Comparison of ENCODE assay signal across 1 cellular context in the genomic region with DNA sequence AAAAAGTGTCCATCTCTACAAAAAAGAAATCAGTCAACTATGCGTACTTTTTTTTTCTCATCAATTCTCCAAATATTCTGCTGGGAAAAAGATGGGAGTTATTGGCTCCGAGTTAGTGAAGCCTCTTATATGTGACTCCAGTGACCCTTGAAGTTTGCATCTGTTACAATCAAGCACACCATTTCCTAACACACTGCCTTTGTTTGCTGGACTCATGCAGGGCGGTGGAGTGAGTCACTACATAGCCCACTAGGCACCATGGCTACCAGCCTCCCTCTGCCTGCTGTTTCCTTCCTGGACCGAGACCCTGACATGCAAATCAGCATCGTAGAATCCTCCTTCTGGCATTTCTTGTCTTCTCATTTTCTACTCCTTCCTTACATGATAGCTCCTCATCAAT.
TF ChIP-seq lines count a peak whose summit lies in the region.

No MANE protein-coding gene starts in this region.

TF ChIP-seq in GM23338, 12 proteins besides CTCF, POLR2A, EP300 and RAD21 (continued from another document):
- no peak for TF ChIP-seq STAT1 (IDR thresholded peaks at IDR 0.05; ENCODE audit: unreplicated experiment)
- no peak for TF ChIP-seq POLR2AphosphoS5 (IDR thresholded peaks at IDR 0.05; ENCODE audit: low read depth)
- no peak for TF ChIP-seq ZNF114 (CRISPR knock-in tag; IDR thresholded peaks at IDR 0.05)
- no peak for TF ChIP-seq EZH2 (IDR thresholded peaks at IDR 0.05; ENCODE audit: low read depth, unreplicated experiment)
- TF ChIP-seq JUNB (IDR thresholded peaks at IDR 0.05; ENCODE audit: unreplicated experiment): no peak
- no peak for TF ChIP-seq ZNF331 (CRISPR knock-in tag; IDR thresholded peaks at IDR 0.05; ENCODE audit: low read depth)
- TF ChIP-seq, protein P1, sequence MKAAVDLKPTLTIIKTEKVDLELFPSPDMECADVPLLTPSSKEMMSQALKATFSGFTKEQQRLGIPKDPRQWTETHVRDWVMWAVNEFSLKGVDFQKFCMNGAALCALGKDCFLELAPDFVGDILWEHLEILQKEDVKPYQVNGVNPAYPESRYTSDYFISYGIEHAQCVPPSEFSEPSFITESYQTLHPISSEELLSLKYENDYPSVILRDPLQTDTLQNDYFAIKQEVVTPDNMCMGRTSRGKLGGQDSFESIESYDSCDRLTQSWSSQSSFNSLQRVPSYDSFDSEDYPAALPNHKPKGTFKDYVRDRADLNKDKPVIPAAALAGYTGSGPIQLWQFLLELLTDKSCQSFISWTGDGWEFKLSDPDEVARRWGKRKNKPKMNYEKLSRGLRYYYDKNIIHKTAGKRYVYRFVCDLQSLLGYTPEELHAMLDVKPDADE (IDR thresholded peaks at IDR 0.05): no peak
